Comparison of ENCODE assay signal across 8 cellular contexts in genomic region chr3:105876745-105877624, GRCh38. TPM values are rescaled to one million over a fixed set of nuclear protein-coding genes. Genes with fewer than 3 reads are reported as not detected.
DNase-seq lines count a peak whose midpoint lies in the region; ATAC-seq and TF ChIP-seq lines count a peak whose summit lies in the region.
"Had no signal": no experiment of that assay in that cellular context is flagged by ENCODE, and none has a peak within 500 bp of the region (broad histone marks: within the 10 kb centered on the region; RNA-seq: fewer than 3 reads in every experiment).

No MANE protein-coding gene starts in this region.

- ATAC-seq in GM18499 (IDR thresholded peaks at IDR 0.05; ENCODE audit: insufficient read depth, unreplicated experiment) (peak; percentile 50), HG02610 (IDR thresholded peaks at IDR 0.05; ENCODE audit: unreplicated experiment) (peak; percentile 85)

- intact Hi-C loops in activated T-helper 1 cell treated with anti-CD3 and anti-CD28 coated beads, Interleukin-12 subunit alpha, Interleukin-12 subunit beta, Interleukin-2, Interleukin-4 antibody, amounts not matched to agents 30 ng/mL and 10 ng/mL and 1 ng/mL, durations not matched to agents 14 hours and 24 hours and 36 hours (cut with micrococcal nuclease): loop anchor here (1.0 kb wide), 7 partner anchors 8 to 551 kb away; partner anchors contain the start of gene CBLB

- no peak for DNase-seq in activated T-helper 1 cell treated with anti-CD3 and anti-CD28 coated beads, Interleukin-12 subunit alpha, Interleukin-12 subunit beta, Interleukin-2, Interleukin-4 antibody, amounts not matched to agents 30 ng/mL and 10 ng/mL and 1 ng/mL, durations not matched to agents 14 hours and 24 hours and 36 hours (ENCODE audit: low spot score)
- DNase-seq in glomerular visceral epithelial cell (ENCODE audit: extremely low spot score) (no peak), SIG-M5 (lab: John Stamatoyannopoulos, UW) (no peak), NCI-H1694 treated with DMSO at 0.1 percent for 48 hours (lab: John Stamatoyannopoulos, UW) (no peak)
- DNase-seq: GF-D8 had no signal

- no peak for TF ChIP-seq CTCF in nephron (IDR thresholded peaks at IDR 0.05; ENCODE audit: unreplicated experiment in 3 of 3)

- H3K27me3 Mint-ChIP-seq in activated T-helper 1 cell treated with anti-CD3 and anti-CD28 coated beads, Interleukin-12 subunit alpha, Interleukin-12 subunit beta, Interleukin-2, Interleukin-4 antibody, amounts not matched to agents 30 ng/mL and 10 ng/mL and 1 ng/mL, durations not matched to agents 14 hours and 24 hours and 36 hours (ENCODE audit: insufficient read depth): no peaks in the 10 kb centered on the region
- H3K27me3 Mint-ChIP-seq in nephron (ENCODE audit: low read depth): no peaks in the 10 kb centered on the region

- peak overlapping the region; percentile 64 for H3K4me3 Mint-ChIP-seq in activated T-helper 1 cell treated with anti-CD3 and anti-CD28 coated beads, Interleukin-12 subunit alpha, Interleukin-12 subunit beta, Interleukin-2, Interleukin-4 antibody, amounts not matched to agents 30 ng/mL and 10 ng/mL and 1 ng/mL, durations not matched to agents 14 hours and 24 hours and 36 hours
- no peak overlapping the region for H3K4me3 Mint-ChIP-seq in nephron

- peaks cover 35% of the 10 kb centered on the region for H3K4me1 Mint-ChIP-seq in activated T-helper 1 cell treated with anti-CD3 and anti-CD28 coated beads, Interleukin-12 subunit alpha, Interleukin-12 subunit beta, Interleukin-2, Interleukin-4 antibody, amounts not matched to agents 30 ng/mL and 10 ng/mL and 1 ng/mL, durations not matched to agents 14 hours and 24 hours and 36 hours (ENCODE audit: low read depth)
- peaks cover 39% of the 10 kb centered on the region for H3K4me1 Mint-ChIP-seq in nephron

- H3K9me3 Mint-ChIP-seq in activated T-helper 1 cell treated with anti-CD3 and anti-CD28 coated beads, Interleukin-12 subunit alpha, Interleukin-12 subunit beta, Interleukin-2, Interleukin-4 antibody, amounts not matched to agents 30 ng/mL and 10 ng/mL and 1 ng/mL, durations not matched to agents 14 hours and 24 hours and 36 hours: no peaks in the 10 kb centered on the region
- H3K9me3 Mint-ChIP-seq in nephron: no peaks in the 10 kb centered on the region

- H3K27ac Mint-ChIP-seq in activated T-helper 1 cell treated with anti-CD3 and anti-CD28 coated beads, Interleukin-12 subunit alpha, Interleukin-12 subunit beta, Interleukin-2, Interleukin-4 antibody, amounts not matched to agents 30 ng/mL and 10 ng/mL and 1 ng/mL, durations not matched to agents 14 hours and 24 hours and 36 hours: peak overlapping the region; percentile 80
- peak overlapping the region; percentile 74 to 80 (median 78) for H3K27ac Mint-ChIP-seq in nephron

- peaks cover 6% of the 10 kb centered on the region for H3K36me3 Mint-ChIP-seq in activated T-helper 1 cell treated with anti-CD3 and anti-CD28 coated beads, Interleukin-12 subunit alpha, Interleukin-12 subunit beta, Interleukin-2, Interleukin-4 antibody, amounts not matched to agents 30 ng/mL and 10 ng/mL and 1 ng/mL, durations not matched to agents 14 hours and 24 hours and 36 hours (ENCODE audit: low read depth)
- no peaks in the 10 kb centered on the region for H3K36me3 Mint-ChIP-seq in nephron (ENCODE audit: low read depth)

RNA-seq across cellular contexts. Expression of gene CBLB, which starts 8.2 kb away (rescaled TPM):
- total RNA-seq in activated T-helper 1 cell treated with anti-CD3 and anti-CD28 coated beads, Interleukin-12 subunit alpha, Interleukin-12 subunit beta, Interleukin-2, Interleukin-4 antibody, amounts not matched to agents 30 ng/mL and 10 ng/mL and 1 ng/mL, durations not matched to agents 14 hours and 24 hours and 36 hours: 213 and 235 TPM in 2 replicates
